ENCODE assay signal across 2 cellular contexts in genomic region chr5:759781-760362, GRCh38.
TF ChIP-seq lines count a peak whose summit lies in the region.

No MANE protein-coding gene starts in this region.

TF ChIP-seq in WTC11, 78 proteins besides CTCF, POLR2A, EP300 and RAD21:
- TF ChIP-seq ZNF263 (CRISPR knock-in tag; IDR thresholded peaks at IDR 0.05; ENCODE audit: low read depth) = 0 out of 2 replicates have a peak, but pooled peaks have one; percentile 25
- no peak for TF ChIP-seq CDX4 (CRISPR knock-in tag; IDR thresholded peaks at IDR 0.05; ENCODE audit: borderline replicate concordance)
- no peak for TF ChIP-seq ERG (CRISPR knock-in tag; IDR thresholded peaks at IDR 0.05)
- TF ChIP-seq JUN (CRISPR knock-in tag; IDR thresholded peaks at IDR 0.05) = no peak
- TF ChIP-seq CREM (CRISPR knock-in tag; IDR thresholded peaks at IDR 0.05) = 0 out of 2 replicates have a peak, but pooled peaks have one; percentile 20
TF ChIP-seq in WTC11: peak in this region for 2.

TF ChIP-seq in HepG2, 621 proteins besides CTCF, POLR2A, EP300 and RAD21:
- TF ChIP-seq PAF1 (CRISPR knock-in tag; IDR thresholded peaks at IDR 0.05) = no peak
- TF ChIP-seq ATF7 (IDR thresholded peaks at IDR 0.05) = no peak
- TF ChIP-seq ATF7 (CRISPR knock-in tag; IDR thresholded peaks at IDR 0.05) = 0 out of 2 replicates have a peak, but pooled peaks have one; percentile 5
